Comparison of ENCODE assay signal across 8 cellular contexts in the genomic region with DNA sequence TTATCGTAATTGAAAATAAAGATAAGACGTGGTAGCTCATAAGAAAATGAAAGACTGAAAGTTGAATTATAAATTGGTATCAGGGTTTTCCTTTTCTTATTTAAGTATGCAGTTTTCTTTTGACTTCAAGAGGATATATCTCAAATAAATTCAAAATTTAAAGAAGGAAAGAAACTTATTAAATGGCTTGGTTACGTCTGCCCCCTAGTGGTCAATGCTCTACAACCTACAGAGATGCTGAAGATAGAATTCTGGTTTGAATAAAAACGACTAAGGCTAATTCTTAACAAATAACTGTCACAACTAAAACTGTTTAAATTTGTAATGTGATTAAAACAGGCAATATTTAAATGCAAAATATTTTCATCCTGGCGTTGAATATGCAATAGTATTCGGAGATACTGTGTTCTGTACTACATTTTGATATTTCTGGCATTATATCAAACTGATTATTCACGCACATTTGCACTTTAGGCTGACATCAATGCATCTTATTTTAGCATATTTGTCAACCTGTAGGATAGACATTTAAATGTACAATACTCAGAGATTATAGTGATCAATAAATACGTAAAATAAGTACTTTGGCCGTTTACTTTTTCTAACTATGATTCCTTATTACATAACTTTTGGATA. TPM values are rescaled to one million over a fixed set of nuclear protein-coding genes. Genes with fewer than 3 reads are reported as not detected.
A peak's percentile ranks its signal among the peaks of the same experiment; 100 is the strongest.
DNase-seq lines count a peak whose midpoint lies in the region; ATAC-seq and TF ChIP-seq lines count a peak whose summit lies in the region.

No MANE protein-coding gene starts in this region.

- no peak for ATAC-seq in GM18909 (IDR thresholded peaks at IDR 0.05; ENCODE audit: poor library complexity, unreplicated experiment)
- no peak for ATAC-seq in HG02759 (IDR thresholded peaks at IDR 0.05; ENCODE audit: unreplicated experiment)

- DNase-seq in DMS53 treated with DMSO at 0.1 percent for 48 hours (lab: John Stamatoyannopoulos, UW; ENCODE audit: unreplicated experiment) (peak; percentile 51), HEK293T (ENCODE audit: extremely low spot score) (peak; percentile 39), NCI-H82 treated with DMSO at 0.1 percent for 48 hours (lab: John Stamatoyannopoulos, UW; ENCODE audit: unreplicated experiment) (peak; percentile 38), glomerular endothelial cell (ENCODE audit: extremely low read depth, low read depth, low spot score) (peak; percentile 65), renal cortical epithelial cell (ENCODE audit: low read depth) (peak; percentile 64)
- DNase-seq in activated naive CD4-positive, alpha-beta T cell treated with Interleukin-2 at 50 U/mL for 16 hours: peak; percentile 34

- POLR2A ChIA-PET in HEK293T (lab: Yijun Ruan, JAX): no interaction called here

- CTCF ChIA-PET in HEK293T (lab: Yijun Ruan, JAX): interaction anchor here (0.9 to 1.2 kb wide), 2 partner anchors 59 to 236 kb away, joined by 3 to 4 read pairs; no protein-coding TSS in a partner anchor

TF ChIP-seq in HEK293T, 16 proteins besides CTCF, POLR2A, EP300 and RAD21:
- TF ChIP-seq ARNT (IDR thresholded peaks at IDR 0.05) (no peak), FOXA1 (IDR thresholded peaks at IDR 0.05) (no peak), ZNF384 (IDR thresholded peaks at IDR 0.05) (no peak), L3MBTL2 (conservative IDR thresholded peaks at IDR 0.05) (no peak), NFRKB (IDR thresholded peaks at IDR 0.05) (no peak), SP1 (IDR thresholded peaks at IDR 0.05) (no peak)

RNA-seq across cellular contexts. Expression of a gene that starts 26.8 kb away (rescaled TPM):
- 8.2 and 35.1 TPM in 2 replicates for total RNA-seq in glomerular endothelial cell
- total RNA-seq in renal cortical epithelial cell: 8.6 and 19.6 TPM in 2 replicates

RNA-seq across cellular contexts. Expression of a gene that starts 56.2 kb away (rescaled TPM):
- 2.8 and 41.5 TPM in 2 replicates for total RNA-seq in glomerular endothelial cell
- 10.8 and 12.2 TPM in 2 replicates for total RNA-seq in renal cortical epithelial cell
